In the genomic region with DNA sequence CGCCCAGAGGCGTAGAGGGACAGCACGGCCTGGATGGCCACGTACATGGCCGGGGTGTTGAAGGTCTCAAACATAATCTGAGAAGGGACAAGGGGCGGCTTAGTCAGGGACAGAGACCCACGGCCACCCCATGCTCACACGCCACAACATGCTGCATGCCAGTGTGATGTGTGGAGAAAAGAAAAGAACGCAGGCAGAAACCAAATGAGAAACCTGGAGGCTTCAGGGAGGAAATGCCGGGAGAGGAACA, we compare ENCODE assay signal across 8 cellular contexts. TPM values are rescaled to one million over a fixed set of nuclear protein-coding genes. Genes with fewer than 3 reads are reported as not detected.
DNase-seq lines count a peak whose midpoint lies in the region; ATAC-seq and TF ChIP-seq lines count a peak whose summit lies in the region.

No MANE protein-coding gene starts in this region.

- in situ Hi-C loops in mammary epithelial cell (cut with MboI; ENCODE audit: low sequenced_read_pairs in 2 of 2) = loop anchor here in 1 of 2 donors (5.0 kb wide), 1 partner anchor 114 kb away; a partner anchor contains a TSS

- H3K9me3 ChIP-seq in HUES64 (ENCODE audit: insufficient read depth, low read depth, low read length) = no peaks in the 10 kb centered on the region
- no peaks in the 10 kb centered on the region for H3K9me3 ChIP-seq in mammary epithelial cell (replicated peaks; ENCODE audit: insufficient read depth, low read length)
- no peaks in the 10 kb centered on the region for H3K9me3 ChIP-seq in mononuclear cell (ENCODE audit: low read depth, low read length)

- no TSS peak for BruUV-seq in mammary epithelial cell (replicated peaks; lab: Mats Ljungman, UMichigan)

- no peaks in the 10 kb centered on the region for H3K27me3 ChIP-seq in HUES64 (ENCODE audit: insufficient read depth, low read length)
- no peaks in the 10 kb centered on the region for H3K27me3 ChIP-seq in mammary epithelial cell (ENCODE audit: insufficient read depth, low read length)
- H3K27me3 ChIP-seq in mononuclear cell (ENCODE audit: insufficient read depth, low read length) = no peaks in the 10 kb centered on the region

- TF ChIP-seq CTCF in 22Rv1 (IDR thresholded peaks at IDR 0.05) (no peak), mammary epithelial cell (conservative IDR thresholded peaks at IDR 0.05 in 1 of 2, IDR thresholded peaks at IDR 0.05 in 1 of 2; ENCODE audit: extremely low read depth in 1 of 2, insufficient read depth in 1 of 2, low read depth in 1 of 2, low read length in 2 of 2) (no peak)

- dilution Hi-C loops in mammary epithelial cell (cut with HindIII; ENCODE audit: low sequenced_read_pairs) = loop anchor here (5.0 to 25.0 kb wide), 5 partner anchors 56 to 499 kb away; a partner anchor contains a TSS

- H2AFZ ChIP-seq in mammary epithelial cell (ENCODE audit: low read depth, low read length) = no peak overlapping the region

- DNase-seq in mammary epithelial cell = peak; percentile 25
- DNase-seq in HK-2 (ENCODE audit: unreplicated experiment) = no peak
- DNase-seq in GM03348 (ENCODE audit: low spot score) = no peak

- peak overlapping the region; percentile 87 for H3K4me2 ChIP-seq in mammary epithelial cell (ENCODE audit: insufficient read depth, low read depth, low read length)

- H3K36me3 ChIP-seq in HUES64 (ENCODE audit: insufficient read depth, low read length) (peaks cover 39% of the 10 kb centered on the region), mammary epithelial cell (ENCODE audit: insufficient read depth, low read length) (peaks cover 25% of the 10 kb centered on the region)

- H3K9ac ChIP-seq in HUES64 (ENCODE audit: low read depth, low read length) (peak overlapping the region; percentile 98), mammary epithelial cell (ENCODE audit: insufficient read depth, low read length) (peak overlapping the region; percentile 80)

- intact Hi-C loops in mammary epithelial cell (cut with micrococcal nuclease) = loop anchor here (10.0 kb wide), 1 partner anchor 353 kb away; a partner anchor contains a TSS

- H3K4me1 ChIP-seq in HUES64 (ENCODE audit: insufficient read depth, low read length) (peaks cover 11% of the 10 kb centered on the region; the same call in 1 of the 2 replicates), mammary epithelial cell (ENCODE audit: insufficient read depth, low read length) (peaks cover 28% of the 10 kb centered on the region), mononuclear cell (ENCODE audit: insufficient read depth, low read length) (peaks cover 58% of the 10 kb centered on the region)

- CTCF ChIA-PET in mammary epithelial cell (lab: Charles Lee; ENCODE audit: low non-redundant PET) = no interaction called here

- H3K4me3 ChIP-seq in HUES64 (ENCODE audit: low read length) (peak overlapping the region; percentile 98), mammary epithelial cell (replicated peaks in 1 of 3; ENCODE audit: insufficient read depth in 1 of 3, low read depth in 2 of 3, low read length in 3 of 3) (peak overlapping the region; percentile 90 to 100 (median 93)), mononuclear cell (ENCODE audit: low read length) (peak overlapping the region; percentile 77)

- WGBS in HUES64 = 5% methylated on average over 9 of the region's 10 CpGs
- 0% methylated on average over 7 of the region's 10 CpGs for WGBS in mammary epithelial cell (ENCODE audit: low coverage, missing lambda C conversion rate)

- peaks cover 58% of the 10 kb centered on the region for H3K79me2 ChIP-seq in mammary epithelial cell (ENCODE audit: insufficient read depth, low read length)

- H3K27ac ChIP-seq in 22Rv1 (peak overlapping the region; percentile 100), HUES64 (ENCODE audit: low read depth, low read length) (peak overlapping the region; percentile 91), mammary epithelial cell (ENCODE audit: insufficient read depth, low read depth, low read length) (peak overlapping the region; percentile 25)

- H4K20me1 ChIP-seq in mammary epithelial cell (ENCODE audit: insufficient read depth, low read length) = peaks cover 35% of the 10 kb centered on the region

- ATAC-seq in HG03097 (IDR thresholded peaks at IDR 0.05; ENCODE audit: low FRiP score, unreplicated experiment) = no peak
- no peak for ATAC-seq in GM18502 (IDR thresholded peaks at IDR 0.05; ENCODE audit: poor library complexity, unreplicated experiment)

RNA-seq across cellular contexts. Expression of a gene that starts 1.1 kb away (rescaled TPM):
- polyA plus RNA-seq in HUES64 (2013, experiment 1 of 2) = 2,066 TPM
- 2,328 TPM for polyA plus RNA-seq in HUES64 (2013, experiment 2 of 2)
- over 10,000 TPM in 1 of 2 donors, 1,000 to 10,000 TPM in 1; 3,950 to 24,255 TPM for total RNA-seq in mammary epithelial cell
- 8,707 TPM for polyA plus RNA-seq in mammary epithelial cell
- 4,992 TPM for polyA minus RNA-seq in mammary epithelial cell
- total RNA-seq in mononuclear cell = 2,327 TPM

RNA-seq across cellular contexts. Expression of a gene that starts 16.7 kb away (rescaled TPM):
- not detected for polyA plus RNA-seq in HUES64 (2013, experiment 1 of 2)
- not detected for polyA plus RNA-seq in HUES64 (2013, experiment 2 of 2)
- total RNA-seq in mammary epithelial cell (under 1 TPM; 0.47 to 0.83 TPM), mononuclear cell (0.52 TPM)
- 0.03 TPM for polyA plus RNA-seq in mammary epithelial cell
- polyA minus RNA-seq in mammary epithelial cell = not detected

RNA-seq across cellular contexts. Expression of a gene that starts 40.7 kb away (rescaled TPM):
- polyA plus RNA-seq in HUES64 (2013, experiment 1 of 2) = 22.5 TPM
- 20.7 TPM for polyA plus RNA-seq in HUES64 (2013, experiment 2 of 2)
- 10 to 100 TPM; 23.5 to 26.6 TPM for total RNA-seq in mammary epithelial cell
- 14.6 TPM for polyA plus RNA-seq in mammary epithelial cell
- polyA minus RNA-seq in mammary epithelial cell = 37.0 TPM
- total RNA-seq in mononuclear cell = 13.5 TPM

Comparison
In these comparisons a context has a peak if more than half of its experiments do, and no peak if none do; other contexts are left out.
1. H3K27ac ChIP-seq: peak in every context shown above with its lines; median percentile 100 in 22Rv1; 91 in HUES64; 25 in mammary epithelial cell.